1 cellular context compared by ENCODE assay signal in the genomic region with DNA sequence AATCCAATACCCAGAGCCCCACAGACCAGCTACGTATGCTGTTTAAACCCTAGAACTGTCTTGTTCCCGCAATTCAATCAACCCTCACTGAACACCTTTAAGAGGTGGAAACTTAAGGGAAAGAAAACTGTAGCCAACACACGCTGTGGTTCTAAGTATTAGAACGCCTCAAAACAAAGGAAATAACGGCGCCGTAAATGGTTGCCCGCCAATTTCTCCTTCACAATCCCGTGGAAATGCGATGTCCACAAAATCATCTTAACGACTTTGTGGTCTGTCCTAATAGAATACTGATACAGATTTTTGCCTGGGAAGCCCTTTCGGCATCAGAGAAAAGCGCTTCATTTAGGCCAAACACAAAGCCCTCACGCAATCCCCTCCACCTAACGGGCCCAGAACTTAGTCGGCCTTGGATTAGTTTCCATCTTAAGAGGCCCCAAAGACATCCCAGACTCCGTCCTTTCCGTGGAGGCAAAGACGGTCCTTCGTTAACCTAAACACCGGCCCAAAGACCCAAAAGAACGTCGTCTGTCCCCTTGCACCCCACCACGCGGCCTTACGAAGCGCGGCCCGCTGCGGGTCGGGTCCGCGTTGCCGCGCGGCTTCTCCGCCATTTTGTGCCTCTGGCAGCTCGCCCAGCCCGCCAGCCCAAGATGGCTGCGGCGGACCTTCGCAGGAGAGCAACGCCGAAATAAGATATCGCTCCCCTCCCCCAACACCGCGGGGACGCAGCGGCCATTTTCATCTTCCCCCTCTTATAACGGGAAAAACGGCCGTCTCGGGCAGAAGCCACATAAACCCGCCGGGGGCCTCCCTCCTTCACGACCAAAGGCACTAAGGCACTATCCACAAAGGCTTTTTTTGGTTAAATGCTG.
TF ChIP-seq lines count a peak whose summit lies in the region.

No MANE protein-coding gene starts in this region.

TF ChIP-seq in K562, 482 proteins besides CTCF, POLR2A, EP300 and RAD21 (continued from another document and continues in another):
- peak; percentile 92; the same call in 1 of the 2 replicates for TF ChIP-seq KAT7 (CRISPR knock-in tag; IDR thresholded peaks at IDR 0.05; ENCODE audit: borderline replicate concordance)
- no peak for TF ChIP-seq MYNN (IDR thresholded peaks at IDR 0.05)
- TF ChIP-seq MYNN (CRISPR knock-in tag; IDR thresholded peaks at IDR 0.05), result no peak
- TF ChIP-seq, protein P1, sequence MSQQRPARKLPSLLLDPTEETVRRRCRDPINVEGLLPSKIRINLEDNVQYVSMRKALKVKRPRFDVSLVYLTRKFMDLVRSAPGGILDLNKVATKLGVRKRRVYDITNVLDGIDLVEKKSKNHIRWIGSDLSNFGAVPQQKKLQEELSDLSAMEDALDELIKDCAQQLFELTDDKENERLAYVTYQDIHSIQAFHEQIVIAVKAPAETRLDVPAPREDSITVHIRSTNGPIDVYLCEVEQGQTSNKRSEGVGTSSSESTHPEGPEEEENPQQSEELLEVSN (IDR thresholded peaks at IDR 0.05; ENCODE audit: borderline replicate concordance in 1 of 2, extremely low read depth in 1 of 2, insufficient read depth in 1 of 2, insufficient read length in 1 of 2, low read depth in 1 of 2, low read length in 1 of 2, poor library complexity in 1 of 2, severe bottlenecking in 1 of 2), result peak; percentile 57 to 74
- TF ChIP-seq, protein P2, sequence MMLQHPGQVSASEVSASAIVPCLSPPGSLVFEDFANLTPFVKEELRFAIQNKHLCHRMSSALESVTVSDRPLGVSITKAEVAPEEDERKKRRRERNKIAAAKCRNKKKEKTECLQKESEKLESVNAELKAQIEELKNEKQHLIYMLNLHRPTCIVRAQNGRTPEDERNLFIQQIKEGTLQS (IDR thresholded peaks at IDR 0.05), result no peak
- TF ChIP-seq, protein P2 (CRISPR knock-in tag; conservative IDR thresholded peaks at IDR 0.05), result no peak
- TF ChIP-seq CHAMP1 (IDR thresholded peaks at IDR 0.05), result no peak
- TF ChIP-seq E2F3 (CRISPR knock-in tag; IDR thresholded peaks at IDR 0.05), result 0 out of 2 replicates have a peak, but pooled peaks have one; percentile 11
- TF ChIP-seq, protein P3, sequence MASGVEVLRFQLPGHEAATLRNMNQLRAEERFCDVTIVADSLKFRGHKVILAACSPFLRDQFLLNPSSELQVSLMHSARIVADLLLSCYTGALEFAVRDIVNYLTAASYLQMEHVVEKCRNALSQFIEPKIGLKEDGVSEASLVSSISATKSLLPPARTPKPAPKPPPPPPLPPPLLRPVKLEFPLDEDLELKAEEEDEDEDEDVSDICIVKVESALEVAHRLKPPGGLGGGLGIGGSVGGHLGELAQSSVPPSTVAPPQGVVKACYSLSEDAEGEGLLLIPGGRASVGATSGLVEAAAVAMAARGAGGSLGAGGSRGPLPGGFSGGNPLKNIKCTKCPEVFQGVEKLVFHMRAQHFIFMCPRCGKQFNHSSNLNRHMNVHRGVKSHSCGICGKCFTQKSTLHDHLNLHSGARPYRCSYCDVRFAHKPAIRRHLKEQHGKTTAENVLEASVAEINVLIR (CRISPR knock-in tag; IDR thresholded peaks at IDR 0.05), result 0 out of 2 replicates have a peak, but pooled peaks have one; percentile 16
- TF ChIP-seq ZNF668 (CRISPR knock-in tag; IDR thresholded peaks at IDR 0.05), result no peak
- no peak for TF ChIP-seq ZNF79 (CRISPR knock-in tag; IDR thresholded peaks at IDR 0.05; ENCODE audit: low read depth)
- TF ChIP-seq KLF13 (tag; IDR thresholded peaks at IDR 0.05; ENCODE audit: borderline replicate concordance, low read depth), result no peak
- TF ChIP-seq KLF6 (CRISPR knock-in tag; IDR thresholded peaks at IDR 0.05; ENCODE audit: borderline replicate concordance), result no peak
- TF ChIP-seq ZNF511 (CRISPR knock-in tag; IDR thresholded peaks at IDR 0.05), result peak; percentile 9; the same call in 1 of the 2 replicates
- TF ChIP-seq, protein P4, sequence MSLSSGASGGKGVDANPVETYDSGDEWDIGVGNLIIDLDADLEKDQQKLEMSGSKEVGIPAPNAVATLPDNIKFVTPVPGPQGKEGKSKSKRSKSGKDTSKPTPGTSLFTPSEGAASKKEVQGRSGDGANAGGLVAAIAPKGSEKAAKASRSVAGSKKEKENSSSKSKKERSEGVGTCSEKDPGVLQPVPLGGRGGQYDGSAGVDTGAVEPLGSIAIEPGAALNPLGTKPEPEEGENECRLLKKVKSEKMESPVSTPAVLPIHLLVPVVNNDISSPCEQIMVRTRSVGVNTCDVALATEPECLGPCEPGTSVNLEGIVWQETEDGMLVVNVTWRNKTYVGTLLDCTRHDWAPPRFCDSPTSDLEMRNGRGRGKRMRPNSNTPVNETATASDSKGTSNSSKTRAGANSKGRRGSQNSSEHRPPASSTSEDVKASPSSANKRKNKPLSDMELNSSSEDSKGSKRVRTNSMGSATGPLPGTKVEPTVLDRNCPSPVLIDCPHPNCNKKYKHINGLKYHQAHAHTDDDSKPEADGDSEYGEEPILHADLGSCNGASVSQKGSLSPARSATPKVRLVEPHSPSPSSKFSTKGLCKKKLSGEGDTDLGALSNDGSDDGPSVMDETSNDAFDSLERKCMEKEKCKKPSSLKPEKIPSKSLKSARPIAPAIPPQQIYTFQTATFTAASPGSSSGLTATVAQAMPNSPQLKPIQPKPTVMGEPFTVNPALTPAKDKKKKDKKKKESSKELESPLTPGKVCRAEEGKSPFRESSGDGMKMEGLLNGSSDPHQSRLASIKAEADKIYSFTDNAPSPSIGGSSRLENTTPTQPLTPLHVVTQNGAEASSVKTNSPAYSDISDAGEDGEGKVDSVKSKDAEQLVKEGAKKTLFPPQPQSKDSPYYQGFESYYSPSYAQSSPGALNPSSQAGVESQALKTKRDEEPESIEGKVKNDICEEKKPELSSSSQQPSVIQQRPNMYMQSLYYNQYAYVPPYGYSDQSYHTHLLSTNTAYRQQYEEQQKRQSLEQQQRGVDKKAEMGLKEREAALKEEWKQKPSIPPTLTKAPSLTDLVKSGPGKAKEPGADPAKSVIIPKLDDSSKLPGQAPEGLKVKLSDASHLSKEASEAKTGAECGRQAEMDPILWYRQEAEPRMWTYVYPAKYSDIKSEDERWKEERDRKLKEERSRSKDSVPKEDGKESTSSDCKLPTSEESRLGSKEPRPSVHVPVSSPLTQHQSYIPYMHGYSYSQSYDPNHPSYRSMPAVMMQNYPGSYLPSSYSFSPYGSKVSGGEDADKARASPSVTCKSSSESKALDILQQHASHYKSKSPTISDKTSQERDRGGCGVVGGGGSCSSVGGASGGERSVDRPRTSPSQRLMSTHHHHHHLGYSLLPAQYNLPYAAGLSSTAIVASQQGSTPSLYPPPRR (CRISPR knock-in tag; IDR thresholded peaks at IDR 0.05; ENCODE audit: borderline replicate concordance), result no peak
- no peak for TF ChIP-seq MTF1 (CRISPR knock-in tag; IDR thresholded peaks at IDR 0.05; ENCODE audit: borderline replicate concordance)
- TF ChIP-seq ZNF140 (CRISPR knock-in tag; IDR thresholded peaks at IDR 0.05), result no peak
- TF ChIP-seq ZKSCAN8 (CRISPR knock-in tag; IDR thresholded peaks at IDR 0.05), result no peak
- TF ChIP-seq ZNF384 (IDR thresholded peaks at IDR 0.05; ENCODE audit: low read depth, low read length), result no peak
- no peak for TF ChIP-seq ZC3H8 (IDR thresholded peaks at IDR 0.05)
- TF ChIP-seq ZNF644 (tag; IDR thresholded peaks at IDR 0.05; ENCODE audit: low read depth), result no peak
- TF ChIP-seq MAFF (IDR thresholded peaks at IDR 0.05; ENCODE audit: low read length), result no peak
- TF ChIP-seq ZNF785 (CRISPR knock-in tag; IDR thresholded peaks at IDR 0.05), result no peak
- no peak for TF ChIP-seq TEAD2 (tag; IDR thresholded peaks at IDR 0.05)
- no peak for TF ChIP-seq RFX5 (IDR thresholded peaks at IDR 0.05; ENCODE audit: low read depth, low read length)
- no peak for TF ChIP-seq ZNF274 (IDR thresholded peaks at IDR 0.05; ENCODE audit: borderline replicate concordance, low read depth, low read length)
- TF ChIP-seq BRD4 (IDR thresholded peaks at IDR 0.05), result peak; percentile 97; the same call in 1 of the 2 replicates
- no peak for TF ChIP-seq SPI1 (IDR thresholded peaks at IDR 0.05; ENCODE audit: borderline replicate concordance, low read depth, low read length)
- TF ChIP-seq TAF7 (tag; IDR thresholded peaks at IDR 0.05), result no peak; the same call in 1 of the 2 replicates
- peak in 1 of 2 experiments; percentile 23; a peak in 1 of 4 replicates for TF ChIP-seq RCOR1 (IDR thresholded peaks at IDR 0.05; ENCODE audit: borderline replicate concordance in 1 of 2, low read depth in 2 of 2, low read length in 2 of 2)
- no peak for TF ChIP-seq SAP30 (IDR thresholded peaks at IDR 0.05; ENCODE audit: borderline replicate concordance, insufficient read depth, low read depth, low read length, poor library complexity, severe bottlenecking)
- no peak for TF ChIP-seq MXD1 (CRISPR knock-in tag; IDR thresholded peaks at IDR 0.05; ENCODE audit: borderline replicate concordance, poor library complexity, severe bottlenecking)
- TF ChIP-seq, protein P5, sequence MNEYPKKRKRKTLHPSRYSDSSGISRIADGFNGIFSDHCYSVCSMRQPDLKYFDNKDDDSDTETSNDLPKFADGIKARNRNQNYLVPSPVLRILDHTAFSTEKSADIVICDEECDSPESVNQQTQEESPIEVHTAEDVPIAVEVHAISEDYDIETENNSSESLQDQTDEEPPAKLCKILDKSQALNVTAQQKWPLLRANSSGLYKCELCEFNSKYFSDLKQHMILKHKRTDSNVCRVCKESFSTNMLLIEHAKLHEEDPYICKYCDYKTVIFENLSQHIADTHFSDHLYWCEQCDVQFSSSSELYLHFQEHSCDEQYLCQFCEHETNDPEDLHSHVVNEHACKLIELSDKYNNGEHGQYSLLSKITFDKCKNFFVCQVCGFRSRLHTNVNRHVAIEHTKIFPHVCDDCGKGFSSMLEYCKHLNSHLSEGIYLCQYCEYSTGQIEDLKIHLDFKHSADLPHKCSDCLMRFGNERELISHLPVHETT (CRISPR knock-in tag; conservative IDR thresholded peaks at IDR 0.05 in 1 of 2, IDR thresholded peaks at IDR 0.05 in 1 of 2), result peak in 1 of 2 experiments; percentile 81; a peak in 2 of 4 replicates
- TF ChIP-seq KDM4B (IDR thresholded peaks at IDR 0.05; ENCODE audit: borderline replicate concordance in 2 of 2, low read depth in 1 of 2), result 0 out of 4 replicates have a peak, but pooled peaks of 1 of the 2 experiments have one; percentile 12
